21 cellular contexts compared by ENCODE assay signal in the genomic region with DNA sequence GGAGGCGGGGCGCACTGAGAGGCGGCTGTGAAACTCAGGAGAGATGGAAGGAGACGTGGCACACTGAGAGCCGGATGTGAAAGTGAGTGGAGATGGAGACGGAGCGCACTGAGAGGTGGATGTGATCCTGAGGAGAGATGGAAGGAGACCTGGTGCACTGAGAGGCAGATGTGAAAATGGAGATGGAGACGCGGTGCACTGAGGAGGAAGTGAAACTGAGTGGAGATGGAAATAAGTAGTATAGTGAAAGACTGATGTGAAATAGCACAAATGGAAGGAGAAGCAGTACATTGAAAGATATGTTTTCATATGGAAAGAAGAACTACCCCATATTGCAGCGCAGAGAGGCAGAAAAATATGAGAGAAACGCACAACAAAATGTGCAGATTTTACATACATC.
DNase-seq lines count a peak whose midpoint lies in the region; ATAC-seq, FAIRE-seq and TF ChIP-seq lines count a peak whose summit lies in the region.
"Had no signal": no experiment of that assay in that cellular context is flagged by ENCODE, and none has a peak within 500 bp of the region (broad histone marks: within the 10 kb centered on the region; RNA-seq: fewer than 3 reads in every experiment).

No MANE protein-coding gene starts in this region.

- FAIRE-seq in GM12878 (lab: Jason Lieb, UNC): no peak

- POLR2A ChIA-PET in GM12878 (lab: Charles Lee): no interaction called here

- in situ Hi-C loops in GM12878 (cut with MboI): no loop called here

- DNase-seq in Karpas-422 (peak; percentile 70), MV-4-11 (lab: John Stamatoyannopoulos, UW) (peak; percentile 59), NOMO-1 treated with dmso at 0.1 percent for 144 hours (lab: John Stamatoyannopoulos, UW; ENCODE audit: unreplicated experiment) (peak; percentile 0), GM12878 (ENCODE audit: low read depth, low spot score) (no peak), esophagus muscularis mucosa (ENCODE audit: extremely low spot score) (no peak)
- DNase-seq in stimulated activated naive CD4-positive, alpha-beta T cell treated with Interleukin-2 at 50 U/mL for 16 hours (lab: John Stamatoyannopoulos, UW): no peak
- DNase-seq: C1 segment of cervical spinal cord; CD4-positive, alpha-beta memory T cell; COR-L47; DMS53; IMR-90; KG1; NCI-H1048; NCI-H1417; NCI-H1694; NCI-H2029 treated with DMSO at 0.1 percent for 48 hours; NCI-H446 treated with DMSO at 0.1 percent for 48 hours; NCI-H526 treated with DMSO at 0.1 percent for 48 hours; PC-3 had no signal

- 0 out of 2 replicates have a peak overlapping the region, but pooled peaks have one; percentile 29 for H3K4me3 ChIP-seq in Karpas-422 (ENCODE audit: low read length)
- no peak overlapping the region for H3K4me3 ChIP-seq in GM12878
- H3K4me3 ChIP-seq in esophagus muscularis mucosa: no peak overlapping the region

- CTCF ChIA-PET in GM12878 (lab: Yijun Ruan, JAX): no interaction called here

- peak overlapping the region; percentile 47 for H3K4me2 ChIP-seq in Karpas-422 (ENCODE audit: low read depth, low read length, poor library complexity, severe bottlenecking)
- no peak overlapping the region for H3K4me2 ChIP-seq in GM12878 (ENCODE audit: control insufficient read depth, insufficient read depth)

- TF ChIP-seq CTCF in GM12878 (IDR thresholded peaks at IDR 0.05 in 2 of 3, conservative IDR thresholded peaks at IDR 0.05 in 1 of 3; ENCODE audit: control insufficient read depth in 2 of 3, extremely low read depth in 1 of 3, insufficient read depth in 1 of 3, low read depth in 3 of 3, low read length in 3 of 3) (no peak), esophagus muscularis mucosa (IDR thresholded peaks at IDR 0.05) (no peak)

- H2AFZ ChIP-seq in Karpas-422 (ENCODE audit: low read length) (peak overlapping the region; percentile 24; the same call in 1 of the 2 replicates), GM12878 (ENCODE audit: control insufficient read depth, low read depth, low read length) (no peak overlapping the region)

- no peak for TF ChIP-seq POLR2A in GM12878 (IDR thresholded peaks at IDR 0.05; ENCODE audit: low read depth, low read length)
- TF ChIP-seq POLR2A in esophagus muscularis mucosa (IDR thresholded peaks at IDR 0.05; ENCODE audit: low read depth): no peak

- no TSS peak for BruUV-seq in GM12878 (replicated peaks; lab: Mats Ljungman, UMichigan)

- RAD21 ChIA-PET in GM12878 (lab: Charles Lee; ENCODE audit: unreplicated experiment): no interaction called here

- H4K20me1 ChIP-seq in Karpas-422 (ENCODE audit: insufficient read depth, low read depth, low read length): no peaks in the 10 kb centered on the region
- no peaks in the 10 kb centered on the region for H4K20me1 ChIP-seq in GM12878 (ENCODE audit: control insufficient read depth, insufficient read depth)

- H3K9me3 ChIP-seq in Karpas-422 (ENCODE audit: low read length): no peaks in the 10 kb centered on the region
- H3K9me3 ChIP-seq in GM12878 (replicated peaks; ENCODE audit: control insufficient read depth, insufficient read depth, low read length): no peaks in the 10 kb centered on the region
- no peaks in the 10 kb centered on the region for H3K9me3 ChIP-seq in esophagus muscularis mucosa

- H3K27me3 ChIP-seq in Karpas-422 (ENCODE audit: low read length) (no peaks in the 10 kb centered on the region), GM12878 (replicated peaks in 1 of 2; ENCODE audit: control insufficient read depth in 2 of 2, insufficient read depth in 2 of 2, low read length in 1 of 2) (no peaks in the 10 kb centered on the region), esophagus muscularis mucosa (peaks cover 0 to 8% (median 0%) of the 10 kb centered on the region in 4 donors)

- 68% methylated on average over 11 of the region's 11 CpGs for WGBS in GM12878 (ENCODE audit: insufficient coverage, insufficient replicate concordance, low lambda C conversion rate, missing lambda C conversion rate)
- WGBS in esophagus muscularis mucosa: 96% methylated on average over 11 of the region's 11 CpGs

- H3K9me2 ChIP-seq in Karpas-422 (replicated peaks; ENCODE audit: insufficient read depth, low read length): no peaks in the 10 kb centered on the region

- TF ChIP-seq RAD21 in GM12878 (IDR thresholded peaks at IDR 0.05; ENCODE audit: insufficient read depth, low read depth, low read length): no peak

- intact Hi-C loops in GM12878 (cut with micrococcal nuclease; ENCODE audit: unreplicated experiment): loop anchor here (5.0 kb wide), 1 partner anchor 448 kb away; no protein-coding TSS in a partner anchor
- intact Hi-C loops in esophagus muscularis mucosa (cut with DNase I): no loop called here

- H3K36me3 ChIP-seq in Karpas-422 (ENCODE audit: insufficient read depth, low read length) (no peaks in the 10 kb centered on the region), GM12878 (ENCODE audit: control insufficient read depth in 2 of 2, insufficient read depth in 2 of 2, low read length in 1 of 2) (no peaks in the 10 kb centered on the region), esophagus muscularis mucosa (no peaks in the 10 kb centered on the region)

- ATAC-seq in GM12878 (no peak), GM19328 (IDR thresholded peaks at IDR 0.05; ENCODE audit: unreplicated experiment) (no peak)
- ATAC-seq: HCT116, PC-3 had no signal

- no peaks in the 10 kb centered on the region for H3K79me2 ChIP-seq in Karpas-422 (ENCODE audit: low read length)
- H3K79me2 ChIP-seq in GM12878 (ENCODE audit: control insufficient read depth, insufficient read depth, low read length): no peaks in the 10 kb centered on the region

- SMC1A ChIA-PET in GM12878 (lab: Charles Lee; ENCODE audit: uncharacterized antibody, unreplicated experiment): no interaction called here

- H3K4me1 ChIP-seq in Karpas-422 (ENCODE audit: low read length) (peaks cover 13% of the 10 kb centered on the region), GM12878 (ENCODE audit: control insufficient read depth, insufficient read depth, low read length) (no peaks in the 10 kb centered on the region), esophagus muscularis mucosa (no peaks in the 10 kb centered on the region)

- H3K9ac ChIP-seq in Karpas-422 (ENCODE audit: low read length) (no peak overlapping the region), GM12878 (ENCODE audit: control insufficient read depth, insufficient read depth, low read length) (no peak overlapping the region)

- H3K27ac ChIP-seq in Karpas-422 (ENCODE audit: low read length) (no peak overlapping the region), GM12878 (ENCODE audit: control insufficient read depth, insufficient read depth) (no peak overlapping the region), esophagus muscularis mucosa (replicated peaks in 1 of 4) (no peak overlapping the region)

- TF ChIP-seq EP300 in GM12878 (IDR thresholded peaks at IDR 0.05; ENCODE audit: borderline replicate concordance in 1 of 2, control insufficient read depth in 1 of 2, low read depth in 2 of 2, low read length in 2 of 2) (no peak), esophagus muscularis mucosa (IDR thresholded peaks at IDR 0.05) (no peak)

TF ChIP-seq in GM12878, 131 proteins besides CTCF, POLR2A, EP300 and RAD21:
- TF ChIP-seq YY1 (IDR thresholded peaks at IDR 0.05; ENCODE audit: low read depth, low read length) (no peak), MXI1 (IDR thresholded peaks at IDR 0.05; ENCODE audit: low read depth, low read length) (no peak), SPI1 (IDR thresholded peaks at IDR 0.05; ENCODE audit: borderline replicate concordance, insufficient read depth, low read depth, low read length) (peak; percentile 31; the same call in 1 of the 2 replicates), NR2C1 (IDR thresholded peaks at IDR 0.05) (no peak)
TF ChIP-seq in GM12878: peak in this region for 1.

Comparison
In these comparisons a context has a peak if more than half of its experiments do, and no peak if none do; other contexts are left out.
1. DNase-seq: peak in Karpas-422 (single experiment), MV-4-11 (single experiment) and NOMO-1 treated with dmso at 0.1 percent for 144 hours (single experiment); none in GM12878 (single experiment), stimulated activated naive CD4-positive, alpha-beta T cell treated with Interleukin-2 at 50 U/mL for 16 hours (single experiment) and esophagus muscularis mucosa (single experiment).